ENCODE assay signal across 1 cellular context in the genomic region with DNA sequence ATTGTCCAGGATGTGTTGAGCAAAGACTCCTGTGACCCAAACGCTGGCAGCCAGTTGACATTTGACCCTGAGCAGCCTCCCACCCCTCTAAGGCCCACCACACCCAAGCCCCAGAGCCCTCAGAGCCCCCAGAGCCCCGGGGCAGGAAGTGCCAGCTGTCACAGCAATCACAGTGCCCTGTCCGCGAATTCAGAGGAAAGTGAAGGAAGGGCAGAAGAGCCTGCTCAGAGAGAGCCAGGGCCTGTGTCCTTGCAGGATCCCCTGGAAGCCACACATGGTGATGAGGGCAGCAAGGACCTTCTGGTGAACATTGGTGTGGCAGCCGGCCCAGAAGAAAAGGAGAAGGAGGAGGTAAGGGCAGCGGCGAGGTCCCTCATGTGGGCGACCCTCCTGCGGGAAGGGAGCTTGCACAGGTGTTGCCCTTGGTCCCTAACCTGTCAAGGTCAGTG.
TF ChIP-seq lines count a peak whose summit lies in the region.

No MANE protein-coding gene starts in this region.

TF ChIP-seq in HepG2, 621 proteins besides CTCF, POLR2A, EP300 and RAD21 (continued from another document):
- TF ChIP-seq, protein P1, sequence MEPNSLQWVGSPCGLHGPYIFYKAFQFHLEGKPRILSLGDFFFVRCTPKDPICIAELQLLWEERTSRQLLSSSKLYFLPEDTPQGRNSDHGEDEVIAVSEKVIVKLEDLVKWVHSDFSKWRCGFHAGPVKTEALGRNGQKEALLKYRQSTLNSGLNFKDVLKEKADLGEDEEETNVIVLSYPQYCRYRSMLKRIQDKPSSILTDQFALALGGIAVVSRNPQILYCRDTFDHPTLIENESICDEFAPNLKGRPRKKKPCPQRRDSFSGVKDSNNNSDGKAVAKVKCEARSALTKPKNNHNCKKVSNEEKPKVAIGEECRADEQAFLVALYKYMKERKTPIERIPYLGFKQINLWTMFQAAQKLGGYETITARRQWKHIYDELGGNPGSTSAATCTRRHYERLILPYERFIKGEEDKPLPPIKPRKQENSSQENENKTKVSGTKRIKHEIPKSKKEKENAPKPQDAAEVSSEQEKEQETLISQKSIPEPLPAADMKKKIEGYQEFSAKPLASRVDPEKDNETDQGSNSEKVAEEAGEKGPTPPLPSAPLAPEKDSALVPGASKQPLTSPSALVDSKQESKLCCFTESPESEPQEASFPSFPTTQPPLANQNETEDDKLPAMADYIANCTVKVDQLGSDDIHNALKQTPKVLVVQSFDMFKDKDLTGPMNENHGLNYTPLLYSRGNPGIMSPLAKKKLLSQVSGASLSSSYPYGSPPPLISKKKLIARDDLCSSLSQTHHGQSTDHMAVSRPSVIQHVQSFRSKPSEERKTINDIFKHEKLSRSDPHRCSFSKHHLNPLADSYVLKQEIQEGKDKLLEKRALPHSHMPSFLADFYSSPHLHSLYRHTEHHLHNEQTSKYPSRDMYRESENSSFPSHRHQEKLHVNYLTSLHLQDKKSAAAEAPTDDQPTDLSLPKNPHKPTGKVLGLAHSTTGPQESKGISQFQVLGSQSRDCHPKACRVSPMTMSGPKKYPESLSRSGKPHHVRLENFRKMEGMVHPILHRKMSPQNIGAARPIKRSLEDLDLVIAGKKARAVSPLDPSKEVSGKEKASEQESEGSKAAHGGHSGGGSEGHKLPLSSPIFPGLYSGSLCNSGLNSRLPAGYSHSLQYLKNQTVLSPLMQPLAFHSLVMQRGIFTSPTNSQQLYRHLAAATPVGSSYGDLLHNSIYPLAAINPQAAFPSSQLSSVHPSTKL (CRISPR knock-in tag; IDR thresholded peaks at IDR 0.05): no peak
- TF ChIP-seq, protein P2, sequence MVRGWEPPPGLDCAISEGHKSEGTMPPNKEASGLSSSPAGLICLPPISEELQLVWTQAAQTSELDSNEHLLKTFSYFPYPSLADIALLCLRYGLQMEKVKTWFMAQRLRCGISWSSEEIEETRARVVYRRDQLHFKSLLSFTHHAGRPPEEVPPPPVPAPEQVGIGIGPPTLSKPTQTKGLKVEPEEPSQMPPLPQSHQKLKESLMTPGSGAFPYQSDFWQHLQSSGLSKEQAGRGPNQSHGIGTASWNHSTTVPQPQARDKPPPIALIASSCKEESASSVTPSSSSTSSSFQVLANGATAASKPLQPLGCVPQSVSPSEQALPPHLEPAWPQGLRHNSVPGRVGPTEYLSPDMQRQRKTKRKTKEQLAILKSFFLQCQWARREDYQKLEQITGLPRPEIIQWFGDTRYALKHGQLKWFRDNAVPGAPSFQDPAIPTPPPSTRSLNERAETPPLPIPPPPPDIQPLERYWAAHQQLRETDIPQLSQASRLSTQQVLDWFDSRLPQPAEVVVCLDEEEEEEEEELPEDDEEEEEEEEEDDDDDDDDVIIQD (CRISPR knock-in tag; IDR thresholded peaks at IDR 0.05; ENCODE audit: low read depth): no peak
- TF ChIP-seq RFXANK (CRISPR knock-in tag; IDR thresholded peaks at IDR 0.05) (no peak), CHD2 (IDR thresholded peaks at IDR 0.05; ENCODE audit: low read depth, low read length) (no peak), ZNF792 (CRISPR knock-in tag; IDR thresholded peaks at IDR 0.05) (no peak), JARID2 (CRISPR knock-in tag; IDR thresholded peaks at IDR 0.05; ENCODE audit: insufficient replicate concordance) (no peak), ELF1 (CRISPR knock-in tag; IDR thresholded peaks at IDR 0.05) (no peak), ZNF468 (CRISPR knock-in tag; IDR thresholded peaks at IDR 0.05) (no peak), ZNF224 (CRISPR knock-in tag; IDR thresholded peaks at IDR 0.05) (no peak), RARA (CRISPR knock-in tag; IDR thresholded peaks at IDR 0.05) (no peak), PHB2 (IDR thresholded peaks at IDR 0.05; ENCODE audit: partially characterized antibody) (no peak), POLR2AphosphoS2 (IDR thresholded peaks at IDR 0.05; ENCODE audit: low read depth, low read length) (no peak), FOXC1 (CRISPR knock-in tag; IDR thresholded peaks at IDR 0.05; ENCODE audit: borderline replicate concordance) (no peak), RFX3 (CRISPR knock-in tag; IDR thresholded peaks at IDR 0.05) (no peak), ZNF562 (CRISPR knock-in tag; IDR thresholded peaks at IDR 0.05; ENCODE audit: borderline replicate concordance) (no peak)
- TF ChIP-seq, protein P3, sequence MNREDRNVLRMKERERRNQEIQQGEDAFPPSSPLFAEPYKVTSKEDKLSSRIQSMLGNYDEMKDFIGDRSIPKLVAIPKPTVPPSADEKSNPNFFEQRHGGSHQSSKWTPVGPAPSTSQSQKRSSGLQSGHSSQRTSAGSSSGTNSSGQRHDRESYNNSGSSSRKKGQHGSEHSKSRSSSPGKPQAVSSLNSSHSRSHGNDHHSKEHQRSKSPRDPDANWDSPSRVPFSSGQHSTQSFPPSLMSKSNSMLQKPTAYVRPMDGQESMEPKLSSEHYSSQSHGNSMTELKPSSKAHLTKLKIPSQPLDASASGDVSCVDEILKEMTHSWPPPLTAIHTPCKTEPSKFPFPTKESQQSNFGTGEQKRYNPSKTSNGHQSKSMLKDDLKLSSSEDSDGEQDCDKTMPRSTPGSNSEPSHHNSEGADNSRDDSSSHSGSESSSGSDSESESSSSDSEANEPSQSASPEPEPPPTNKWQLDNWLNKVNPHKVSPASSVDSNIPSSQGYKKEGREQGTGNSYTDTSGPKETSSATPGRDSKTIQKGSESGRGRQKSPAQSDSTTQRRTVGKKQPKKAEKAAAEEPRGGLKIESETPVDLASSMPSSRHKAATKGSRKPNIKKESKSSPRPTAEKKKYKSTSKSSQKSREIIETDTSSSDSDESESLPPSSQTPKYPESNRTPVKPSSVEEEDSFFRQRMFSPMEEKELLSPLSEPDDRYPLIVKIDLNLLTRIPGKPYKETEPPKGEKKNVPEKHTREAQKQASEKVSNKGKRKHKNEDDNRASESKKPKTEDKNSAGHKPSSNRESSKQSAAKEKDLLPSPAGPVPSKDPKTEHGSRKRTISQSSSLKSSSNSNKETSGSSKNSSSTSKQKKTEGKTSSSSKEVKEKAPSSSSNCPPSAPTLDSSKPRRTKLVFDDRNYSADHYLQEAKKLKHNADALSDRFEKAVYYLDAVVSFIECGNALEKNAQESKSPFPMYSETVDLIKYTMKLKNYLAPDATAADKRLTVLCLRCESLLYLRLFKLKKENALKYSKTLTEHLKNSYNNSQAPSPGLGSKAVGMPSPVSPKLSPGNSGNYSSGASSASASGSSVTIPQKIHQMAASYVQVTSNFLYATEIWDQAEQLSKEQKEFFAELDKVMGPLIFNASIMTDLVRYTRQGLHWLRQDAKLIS (CRISPR knock-in tag; IDR thresholded peaks at IDR 0.05): no peak
- TF ChIP-seq, protein P4, sequence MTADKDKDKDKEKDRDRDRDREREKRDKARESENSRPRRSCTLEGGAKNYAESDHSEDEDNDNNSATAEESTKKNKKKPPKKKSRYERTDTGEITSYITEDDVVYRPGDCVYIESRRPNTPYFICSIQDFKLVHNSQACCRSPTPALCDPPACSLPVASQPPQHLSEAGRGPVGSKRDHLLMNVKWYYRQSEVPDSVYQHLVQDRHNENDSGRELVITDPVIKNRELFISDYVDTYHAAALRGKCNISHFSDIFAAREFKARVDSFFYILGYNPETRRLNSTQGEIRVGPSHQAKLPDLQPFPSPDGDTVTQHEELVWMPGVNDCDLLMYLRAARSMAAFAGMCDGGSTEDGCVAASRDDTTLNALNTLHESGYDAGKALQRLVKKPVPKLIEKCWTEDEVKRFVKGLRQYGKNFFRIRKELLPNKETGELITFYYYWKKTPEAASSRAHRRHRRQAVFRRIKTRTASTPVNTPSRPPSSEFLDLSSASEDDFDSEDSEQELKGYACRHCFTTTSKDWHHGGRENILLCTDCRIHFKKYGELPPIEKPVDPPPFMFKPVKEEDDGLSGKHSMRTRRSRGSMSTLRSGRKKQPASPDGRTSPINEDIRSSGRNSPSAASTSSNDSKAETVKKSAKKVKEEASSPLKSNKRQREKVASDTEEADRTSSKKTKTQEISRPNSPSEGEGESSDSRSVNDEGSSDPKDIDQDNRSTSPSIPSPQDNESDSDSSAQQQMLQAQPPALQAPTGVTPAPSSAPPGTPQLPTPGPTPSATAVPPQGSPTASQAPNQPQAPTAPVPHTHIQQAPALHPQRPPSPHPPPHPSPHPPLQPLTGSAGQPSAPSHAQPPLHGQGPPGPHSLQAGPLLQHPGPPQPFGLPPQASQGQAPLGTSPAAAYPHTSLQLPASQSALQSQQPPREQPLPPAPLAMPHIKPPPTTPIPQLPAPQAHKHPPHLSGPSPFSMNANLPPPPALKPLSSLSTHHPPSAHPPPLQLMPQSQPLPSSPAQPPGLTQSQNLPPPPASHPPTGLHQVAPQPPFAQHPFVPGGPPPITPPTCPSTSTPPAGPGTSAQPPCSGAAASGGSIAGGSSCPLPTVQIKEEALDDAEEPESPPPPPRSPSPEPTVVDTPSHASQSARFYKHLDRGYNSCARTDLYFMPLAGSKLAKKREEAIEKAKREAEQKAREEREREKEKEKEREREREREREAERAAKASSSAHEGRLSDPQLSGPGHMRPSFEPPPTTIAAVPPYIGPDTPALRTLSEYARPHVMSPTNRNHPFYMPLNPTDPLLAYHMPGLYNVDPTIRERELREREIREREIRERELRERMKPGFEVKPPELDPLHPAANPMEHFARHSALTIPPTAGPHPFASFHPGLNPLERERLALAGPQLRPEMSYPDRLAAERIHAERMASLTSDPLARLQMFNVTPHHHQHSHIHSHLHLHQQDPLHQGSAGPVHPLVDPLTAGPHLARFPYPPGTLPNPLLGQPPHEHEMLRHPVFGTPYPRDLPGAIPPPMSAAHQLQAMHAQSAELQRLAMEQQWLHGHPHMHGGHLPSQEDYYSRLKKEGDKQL (CRISPR knock-in tag; IDR thresholded peaks at IDR 0.05; ENCODE audit: low read depth): no peak
